In genomic region chr6:21986703-21987102, GRCh38 we compare ENCODE assay signal across 1 cellular context.
TF ChIP-seq lines count a peak whose summit lies in the region.

No MANE protein-coding gene starts in this region.

TF ChIP-seq in HepG2, 621 proteins besides CTCF, POLR2A, EP300 and RAD21 (continued from another document):
- TF ChIP-seq, protein P1, sequence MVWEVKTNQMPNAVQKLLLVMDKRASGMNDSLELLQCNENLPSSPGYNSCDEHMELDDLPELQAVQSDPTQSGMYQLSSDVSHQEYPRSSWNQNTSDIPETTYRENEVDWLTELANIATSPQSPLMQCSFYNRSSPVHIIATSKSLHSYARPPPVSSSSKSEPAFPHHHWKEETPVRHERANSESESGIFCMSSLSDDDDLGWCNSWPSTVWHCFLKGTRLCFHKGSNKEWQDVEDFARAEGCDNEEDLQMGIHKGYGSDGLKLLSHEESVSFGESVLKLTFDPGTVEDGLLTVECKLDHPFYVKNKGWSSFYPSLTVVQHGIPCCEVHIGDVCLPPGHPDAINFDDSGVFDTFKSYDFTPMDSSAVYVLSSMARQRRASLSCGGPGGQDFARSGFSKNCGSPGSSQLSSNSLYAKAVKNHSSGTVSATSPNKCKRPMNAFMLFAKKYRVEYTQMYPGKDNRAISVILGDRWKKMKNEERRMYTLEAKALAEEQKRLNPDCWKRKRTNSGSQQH (CRISPR knock-in tag; IDR thresholded peaks at IDR 0.05; ENCODE audit: low read depth): no peak
- no peak for TF ChIP-seq MTF2 (CRISPR knock-in tag; IDR thresholded peaks at IDR 0.05; ENCODE audit: borderline replicate concordance)
- TF ChIP-seq ZNF33B (CRISPR knock-in tag; IDR thresholded peaks at IDR 0.05): no peak
- no peak for TF ChIP-seq ETV5 (CRISPR knock-in tag; IDR thresholded peaks at IDR 0.05; ENCODE audit: borderline replicate concordance)
- TF ChIP-seq KLF13 (CRISPR knock-in tag; IDR thresholded peaks at IDR 0.05): no peak
